ENCODE assay signal across 27 cellular contexts in the genomic region with DNA sequence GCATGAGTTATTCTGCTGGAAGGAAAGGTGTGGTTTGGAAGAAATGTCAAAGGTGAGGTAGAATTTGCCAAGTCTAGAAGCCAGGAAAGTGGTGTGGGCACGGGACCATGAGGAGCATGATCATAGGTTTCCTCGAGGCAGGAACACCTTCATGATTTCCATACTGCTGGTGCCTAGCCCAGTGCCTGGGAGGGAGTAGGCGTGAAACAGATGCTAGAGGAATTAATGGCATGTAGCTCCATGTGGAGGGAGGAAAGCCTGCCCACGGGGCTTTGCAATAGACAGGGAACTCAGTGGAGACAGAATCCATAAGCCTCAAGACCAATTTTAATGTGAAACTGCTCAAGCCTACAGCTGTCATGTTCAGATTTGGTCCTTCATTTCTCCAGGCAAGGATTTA.
A peak's percentile ranks its signal among the peaks of the same experiment; 100 is the strongest.
DNase-seq lines count a peak whose midpoint lies in the region; ATAC-seq and TF ChIP-seq lines count a peak whose summit lies in the region.
"Had no signal": no experiment of that assay in that cellular context is flagged by ENCODE, and none has a peak within 500 bp of the region (broad histone marks: within the 10 kb centered on the region; RNA-seq: fewer than 3 reads in every experiment).

No MANE protein-coding gene starts in this region.

- no peak overlapping the region for H3K4me3 Mint-ChIP-seq in activated T-cell treated with anti-CD3 and anti-CD28 coated beads, Interleukin-2, amount 50 U/mL, for 24 hours
- H3K4me3 Mint-ChIP-seq: B cell; CD8-positive, alpha-beta T cell; T-cell had no signal

- no peak for TF ChIP-seq CTCF in HEK293 (tag by site-specific recombination; IDR thresholded peaks at IDR 0.05)

- no peak overlapping the region for H3K27ac ChIP-seq in HEK293 (ENCODE audit: extremely low read depth, low read depth, low read length)
- H3K27ac ChIP-seq in caudate nucleus (ENCODE audit: low read depth, low read length): peak overlapping the region; percentile 82
- H3K27ac ChIP-seq: A549, C4-2B, PC-9, SJSA1 had no signal

- peaks cover 5% of the 10 kb centered on the region for H3K36me3 Mint-ChIP-seq in activated T-cell treated with anti-CD3 and anti-CD28 coated beads, Interleukin-2, amount 50 U/mL, for 24 hours (ENCODE audit: low read depth)

- CTCF ChIA-PET in HEK293 (lab: Yijun Ruan, JAX): interaction anchor here (0.6 to 1.1 kb wide), 2 partner anchors 135 to 512 kb away, joined by 4 to 6 read pairs; no protein-coding TSS in a partner anchor

- no peaks in the 10 kb centered on the region for H3K36me3 ChIP-seq in HEK293 (ENCODE audit: control insufficient read depth in 2 of 2, insufficient read depth in 1 of 2, low read length in 2 of 2)
- H3K36me3 ChIP-seq: SJSA1 had no signal

- H3K4me3 ChIP-seq in HEK293 (ENCODE audit: low read depth, low read length): no peak overlapping the region
- H3K4me3 ChIP-seq: A549, GM12878, PC-9, SJSA1 had no signal

- DNase-seq in caudate nucleus (lab: John Stamatoyannopoulos, UW): peak in 27 of 61 donors; percentile 13 to 85 (median 49)
- DNase-seq in inferior parietal cortex (ENCODE audit: extremely low spot score): peak; percentile 43
- DNase-seq in superior temporal gyrus (ENCODE audit: extremely low spot score): peak; percentile 56
- no peak for DNase-seq in activated T-cell treated with anti-CD3 and anti-CD28 coated beads, Interleukin-2, amount 50 U/mL, for 24 hours
- no peak for DNase-seq in NCI-H146 treated with DMSO at 0.1 percent for 48 hours (lab: John Stamatoyannopoulos, UW; ENCODE audit: unreplicated experiment)
- DNase-seq: Caco-2; CD8-positive, alpha-beta T cell; DMS79; EL; GDM1; HCEC 1CT; Karpas-422; NCI-H1092; NCI-H187 treated with DMSO at 0.1 percent for 48 hours; NCI-H748 treated with DMSO at 0.1 percent for 48 hours; NK-92 treated with Interleukin-12 subunit alpha and Interleukin-12 subunit beta, amount 100 ng/mL, for 24 hours; PC-9; Right ventricle myocardium superior; T-cell had no signal

- ATAC-seq in HG03439 (IDR thresholded peaks at IDR 0.05; ENCODE audit: unreplicated experiment): no peak
- ATAC-seq: CD8-positive, alpha-beta T cell; GM12878; HepG2; T-cell had no signal

- H3K4me1 ChIP-seq in HEK293 (ENCODE audit: control insufficient read depth, insufficient read depth, low read length): no peaks in the 10 kb centered on the region
- H3K4me1 ChIP-seq: Caco-2, SJSA1 had no signal

- H3K9me3 Mint-ChIP-seq in activated T-cell treated with anti-CD3 and anti-CD28 coated beads, Interleukin-2, amount 50 U/mL, for 24 hours: no peaks in the 10 kb centered on the region
- H3K9me3 Mint-ChIP-seq: CD8-positive, alpha-beta T cell; T-cell had no signal

- no peak overlapping the region for H3K27ac Mint-ChIP-seq in activated T-cell treated with anti-CD3 and anti-CD28 coated beads, Interleukin-2, amount 50 U/mL, for 24 hours
- H3K27ac Mint-ChIP-seq: B cell; CD8-positive, alpha-beta T cell; T-cell had no signal

- no peaks in the 10 kb centered on the region for H3K9me3 ChIP-seq in HEK293 (ENCODE audit: control insufficient read depth, insufficient read depth, low read depth, low read length)
- H3K9me3 ChIP-seq: A549, Caco-2, SJSA1 had no signal

- POLR2A ChIA-PET in HEK293 (lab: Yijun Ruan, JAX): no interaction called here

- peaks cover 9% of the 10 kb centered on the region for H3K4me1 Mint-ChIP-seq in activated T-cell treated with anti-CD3 and anti-CD28 coated beads, Interleukin-2, amount 50 U/mL, for 24 hours (ENCODE audit: low read depth)

- H3K27me3 Mint-ChIP-seq in activated T-cell treated with anti-CD3 and anti-CD28 coated beads, Interleukin-2, amount 50 U/mL, for 24 hours: no peaks in the 10 kb centered on the region
- H3K27me3 Mint-ChIP-seq: B cell, T-cell had no signal

TF ChIP-seq in HEK293, 187 proteins besides CTCF, POLR2A, EP300 and RAD21:
- 0 out of 2 replicates have a peak, but pooled peaks have one; percentile 36 for TF ChIP-seq EGR2 (tag by site-specific recombination; IDR thresholded peaks at IDR 0.05; ENCODE audit: low read depth)
- peak; percentile 64 for TF ChIP-seq ZFHX2 (tag by site-specific recombination; conservative IDR thresholded peaks at IDR 0.05)
- no peak for TF ChIP-seq ZNF37A (tag by site-specific recombination; IDR thresholded peaks at IDR 0.05)

Comparison
In these comparisons a context has a peak if more than half of its experiments do, and no peak if none do; other contexts are left out.
1. DNase-seq: peak in inferior parietal cortex (single experiment) and superior temporal gyrus (single experiment); none in activated T-cell treated with anti-CD3 and anti-CD28 coated beads, Interleukin-2, amount 50 U/mL, for 24 hours (single experiment) and NCI-H146 treated with DMSO at 0.1 percent for 48 hours (single experiment).